Comparison of ENCODE assay signal across 16 cellular contexts in the genomic region with DNA sequence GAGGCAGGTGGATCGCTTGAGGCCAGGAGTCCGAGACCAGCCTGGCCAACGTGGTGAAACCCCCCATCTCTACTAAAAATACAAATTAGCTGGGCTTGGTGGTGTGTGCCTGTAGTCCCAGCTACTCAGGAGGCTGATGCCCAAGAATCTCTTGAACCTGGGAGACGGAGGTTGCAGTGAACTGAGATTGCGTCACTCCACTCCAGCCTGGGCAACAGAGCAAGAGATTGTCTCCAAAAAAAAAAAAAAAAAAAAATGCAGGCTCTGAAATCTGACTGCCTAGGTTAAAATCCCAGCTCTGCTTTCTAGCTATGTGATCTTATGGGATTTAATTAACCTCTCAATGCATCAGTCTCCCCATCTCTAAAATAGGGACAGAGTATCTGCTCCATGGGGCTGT. TPM values are rescaled to one million over a fixed set of nuclear protein-coding genes. Genes with fewer than 3 reads are reported as not detected.
DNase-seq lines count a peak whose midpoint lies in the region; ATAC-seq, FAIRE-seq and TF ChIP-seq lines count a peak whose summit lies in the region.
"Had no signal": no experiment of that assay in that cellular context is flagged by ENCODE, and none has a peak within 500 bp of the region (broad histone marks: within the 10 kb centered on the region; RNA-seq: fewer than 3 reads in every experiment).

No MANE protein-coding gene starts in this region.

- no TSS peak for BruUV-seq in K562 (replicated peaks; lab: Mats Ljungman, UMichigan)

- H2AFZ ChIP-seq in K562 (ENCODE audit: low read depth, low read length) = no peak overlapping the region

- no peaks in the 10 kb centered on the region for H3K9me1 ChIP-seq in K562 (ENCODE audit: control insufficient read depth, insufficient read depth, low read length)

- H3K4me1 ChIP-seq in K562 (replicated peaks in 1 of 2; ENCODE audit: control insufficient read depth in 2 of 2, insufficient read depth in 2 of 2, low read length in 2 of 2) = peaks cover 7 to 14% of the 10 kb centered on the region in 2 experiments; a peak in 3 of 5 replicates
- H3K4me1 ChIP-seq in SJCRH30 = peaks cover 4% of the 10 kb centered on the region; the same call in 1 of the 2 replicates

- 96% methylated on average over 5 of the region's 5 CpGs for WGBS in K562 (ENCODE audit: insufficient coverage, low coverage, missing lambda C conversion rate)

- H3K9me3 Mint-ChIP-seq in activated CD4-positive, alpha-beta T cell treated with anti-CD3 and anti-CD28 coated beads, Interleukin-2, amount 10 ng/mL, durations not matched to agents 24 days and 14 days = no peaks in the 10 kb centered on the region
- H3K9me3 Mint-ChIP-seq in natural killer cell treated with Interleukin-12 subunit alpha and Interleukin-12 subunit beta and Interleukin-15 and Interleukin-18, amount 100 ng/mL, for 72 hours = no peaks in the 10 kb centered on the region
- no peaks in the 10 kb centered on the region for H3K9me3 Mint-ChIP-seq in natural killer cell
- H3K9me3 Mint-ChIP-seq: CD4-positive, alpha-beta T cell; IgD-negative memory B cell had no signal

- no peak for FAIRE-seq in K562 (lab: Jason Lieb, UNC)
- FAIRE-seq: A549 had no signal

- H3K9me3 ChIP-seq in K562 (replicated peaks; ENCODE audit: control insufficient read depth, insufficient read depth, low read depth, low read length) (no peaks in the 10 kb centered on the region), SJCRH30 (replicated peaks) (no peaks in the 10 kb centered on the region)
- H3K9me3 ChIP-seq: A549, Caco-2, HAP-1, Peyer's patch had no signal

- peaks cover 18% of the 10 kb centered on the region for H3K36me3 Mint-ChIP-seq in activated CD4-positive, alpha-beta T cell treated with anti-CD3 and anti-CD28 coated beads, Interleukin-2, amount 10 ng/mL, durations not matched to agents 24 days and 14 days (ENCODE audit: low read depth)
- H3K36me3 Mint-ChIP-seq in natural killer cell treated with Interleukin-12 subunit alpha and Interleukin-12 subunit beta and Interleukin-15 and Interleukin-18, amount 100 ng/mL, for 72 hours = peaks cover 5% of the 10 kb centered on the region
- H3K36me3 Mint-ChIP-seq in natural killer cell = no peaks in the 10 kb centered on the region

- TF ChIP-seq CTCF in natural killer cell (IDR thresholded peaks at IDR 0.05) (no peak), K562 (IDR thresholded peaks at IDR 0.05 in 2 of 3, conservative IDR thresholded peaks at IDR 0.05 in 1 of 3; ENCODE audit: insufficient read depth in 2 of 3, low read depth in 1 of 3, low read length in 3 of 3) (no peak)

- H3K4me2 ChIP-seq in K562 (ENCODE audit: insufficient read depth, low read length) = no peak overlapping the region
- H3K4me2 ChIP-seq: A549 had no signal

- H3K27me3 ChIP-seq in K562 (ENCODE audit: control insufficient read depth in 2 of 2, insufficient read depth in 2 of 2, low read length in 2 of 2) = no peaks in the 10 kb centered on the region
- H3K27me3 ChIP-seq in SJCRH30 = no peaks in the 10 kb centered on the region
- H3K27me3 ChIP-seq: Peyer's patch had no signal

- no peaks in the 10 kb centered on the region for H3K27me3 Mint-ChIP-seq in activated CD4-positive, alpha-beta T cell treated with anti-CD3 and anti-CD28 coated beads, Interleukin-2, amount 10 ng/mL, durations not matched to agents 24 days and 14 days
- no peaks in the 10 kb centered on the region for H3K27me3 Mint-ChIP-seq in natural killer cell treated with Interleukin-12 subunit alpha and Interleukin-12 subunit beta and Interleukin-15 and Interleukin-18, amount 100 ng/mL, for 72 hours
- H3K27me3 Mint-ChIP-seq in natural killer cell (ENCODE audit: low read depth in 2 of 2) = no peaks in the 10 kb centered on the region
- H3K27me3 Mint-ChIP-seq: CD4-positive, alpha-beta T cell; IgD-negative memory B cell had no signal

- in situ Hi-C loops in K562 (cut with MboI) = no loop called here

- H3K4me3 Mint-ChIP-seq in activated CD4-positive, alpha-beta T cell treated with anti-CD3 and anti-CD28 coated beads, Interleukin-2, amount 10 ng/mL, durations not matched to agents 24 days and 14 days = peak overlapping the region; percentile 28
- no peak overlapping the region for H3K4me3 Mint-ChIP-seq in natural killer cell treated with Interleukin-12 subunit alpha and Interleukin-12 subunit beta and Interleukin-15 and Interleukin-18, amount 100 ng/mL, for 72 hours
- H3K4me3 Mint-ChIP-seq in natural killer cell = no peak overlapping the region

- H3K27ac ChIP-seq in K562 (ENCODE audit: extremely low read depth, low read depth, low read length) (no peak overlapping the region), SJCRH30 (no peak overlapping the region)
- H3K27ac ChIP-seq: A549, Peyer's patch had no signal

- H3K9ac ChIP-seq in K562 (ENCODE audit: insufficient read depth in 1 of 2, low read depth in 2 of 2, low read length in 2 of 2) = no peak overlapping the region

- peaks cover 61% of the 10 kb centered on the region for H3K4me1 Mint-ChIP-seq in activated CD4-positive, alpha-beta T cell treated with anti-CD3 and anti-CD28 coated beads, Interleukin-2, amount 10 ng/mL, durations not matched to agents 24 days and 14 days
- peaks cover 56 to 72% of the 10 kb centered on the region in 2 donors for H3K4me1 Mint-ChIP-seq in natural killer cell treated with Interleukin-12 subunit alpha and Interleukin-12 subunit beta and Interleukin-15 and Interleukin-18, amount 100 ng/mL, for 72 hours (ENCODE audit: low read depth in 2 of 2)
- H3K4me1 Mint-ChIP-seq in natural killer cell = peaks cover 41 to 55% of the 10 kb centered on the region in 2 donors

- intact Hi-C loops in activated CD4-positive, alpha-beta T cell treated with anti-CD3 and anti-CD28 coated beads, Interleukin-2, amount 10 ng/mL, durations not matched to agents 24 days and 14 days (cut with micrococcal nuclease) = loop anchor here (2.0 to 5.0 kb wide), 2 partner anchors 16 to 819 kb away; partner anchors contain the start of genes KCTD20 and PXT1
- intact Hi-C loops in natural killer cell (cut with micrococcal nuclease) = no loop called here
- intact Hi-C loops in K562 (cut with micrococcal nuclease) = no loop called here

- no peak for TF ChIP-seq RAD21 in K562 (CRISPR knock-in tag; conservative IDR thresholded peaks at IDR 0.05 in 1 of 2, IDR thresholded peaks at IDR 0.05 in 1 of 2)

- POLR2A ChIA-PET in K562 (lab: Yijun Ruan, JAX) = interaction anchor here (1.0 to 1.4 kb wide), 5 partner anchors 9 to 154 kb away, joined by 3 read pairs; no protein-coding TSS in a partner anchor

- H3K79me2 ChIP-seq in K562 (ENCODE audit: control insufficient read depth, insufficient read depth, low read length) = peaks cover 83% of the 10 kb centered on the region

- CTCF ChIA-PET in K562 (lab: Yijun Ruan, JAX; ENCODE audit: low intra/inter-chr PET ratio) = no interaction called here

- no peak for TF ChIP-seq POLR2A in K562 (conservative IDR thresholded peaks at IDR 0.05)

- H3K4me3 ChIP-seq in K562 (no peak overlapping the region), SJCRH30 (no peak overlapping the region)
- H3K4me3 ChIP-seq: A549, HAP-1, Peyer's patch had no signal

- TF ChIP-seq EP300 in K562 (IDR thresholded peaks at IDR 0.05; ENCODE audit: low read length) = no peak

- H4K20me1 ChIP-seq in K562 (replicated peaks; ENCODE audit: control insufficient read depth, insufficient read depth, low read length) = peaks cover 6% of the 10 kb centered on the region; the same call in 1 of the 2 replicates

- H3K36me3 ChIP-seq in K562 (ENCODE audit: control insufficient read depth, insufficient read depth, low read length) (peaks cover 14% of the 10 kb centered on the region; the same call in 1 of the 3 replicates), SJCRH30 (no peaks in the 10 kb centered on the region)
- H3K36me3 ChIP-seq: Peyer's patch had no signal

- ATAC-seq in natural killer cell treated with Interleukin-12 subunit alpha and Interleukin-12 subunit beta and Interleukin-15 and Interleukin-18, amount 100 ng/mL, for 72 hours = no peak
- ATAC-seq in natural killer cell = no peak
- ATAC-seq in K562 = no peak
- ATAC-seq: A549 had no signal

- H3K27ac Mint-ChIP-seq in activated CD4-positive, alpha-beta T cell treated with anti-CD3 and anti-CD28 coated beads, Interleukin-2, amount 10 ng/mL, durations not matched to agents 24 days and 14 days = peak overlapping the region; percentile 85
- peak overlapping the region; percentile 97 to 99 for H3K27ac Mint-ChIP-seq in natural killer cell treated with Interleukin-12 subunit alpha and Interleukin-12 subunit beta and Interleukin-15 and Interleukin-18, amount 100 ng/mL, for 72 hours
- H3K27ac Mint-ChIP-seq in natural killer cell = no peak overlapping the region

- no peak for DNase-seq in activated CD4-positive, alpha-beta T cell treated with anti-CD3 and anti-CD28 coated beads, Interleukin-2, amount 10 ng/mL, durations not matched to agents 24 days and 14 days
- DNase-seq in activated CD4-positive, alpha-beta T cell treated with anti-CD3 and anti-CD28 coated beads for 1 hour = no peak
- no peak for DNase-seq in natural killer cell treated with Interleukin-12 subunit alpha and Interleukin-12 subunit beta and Interleukin-15 and Interleukin-18, amount 100 ng/mL, for 72 hours (ENCODE audit: low spot score)
- no peak for DNase-seq in natural killer cell
- no peak for DNase-seq in K562 (ENCODE audit: extremely low read depth in 1 of 4, low spot score in 3 of 4)
- no peak for DNase-seq in SJCRH30
- no peak for DNase-seq in SHP77 (lab: John Stamatoyannopoulos, UW)
- DNase-seq: Caco-2; CD4-positive, alpha-beta T cell; GF-D8; MV-4-11; NCI-H1694 treated with DMSO at 0.1 percent for 48 hours; Peyer's patch had no signal

RNA-seq across cellular contexts. Expression of gene TMEM217, which starts 3.3 kb away (rescaled TPM):
- total RNA-seq in activated CD4-positive, alpha-beta T cell treated with anti-CD3 and anti-CD28 coated beads, Interleukin-2, amount 10 ng/mL, durations not matched to agents 24 days and 14 days = 4.1 and 6.1 TPM in 2 replicates
- 10 to 100 TPM; 23.5 to 23.7 TPM for total RNA-seq in natural killer cell treated with Interleukin-12 subunit alpha and Interleukin-12 subunit beta and Interleukin-15 and Interleukin-18, amount 100 ng/mL, for 72 hours
- total RNA-seq in natural killer cell (1 to 10 TPM in 1 of 3 donors, under 1 TPM in 2; 0.75 to 2.1 (median 0.75) TPM), K562 (2014; rRNA removed) (1.3 and 1.5 TPM in 2 replicates), K562 (2014; rRNA removed; fragmentation: Illumina TruSeq; extraction: Trizol) (1.6 and 2.4 TPM in 2 replicates), K562 (2015; rRNA removed; fragmentation: Illumina TruSeq; extraction: Trizol) (3.3 and 4.0 TPM in 2 replicates), K562 (2021) (1.9 and 2.0 TPM in 2 replicates)
- 9.2 and 9.3 TPM in 2 replicates for total RNA-seq in K562 (2011; cell fraction: chromatin; rRNA removed; ENCODE audit: low replicate concordance)
- 6.8 and 8.0 TPM in 2 replicates for total RNA-seq in K562 (2011; cell fraction: nucleolus; rRNA removed)
- 6.2 and 9.8 TPM in 2 replicates for total RNA-seq in K562 (2011; cell fraction: nucleoplasm; rRNA removed)
- polyA plus RNA-seq in K562 (2011; rRNA removed) (5.0 and 8.0 TPM in 2 replicates), K562 (2014; fragmentation: Illumina TruSeq; extraction: Trizol) (1.9 and 2.3 TPM in 2 replicates), K562 (2014; fragmentation: Nextera tagmentation; extraction: Ambion mirVana) (1 to 10 TPM; 1.8 to 1.9 TPM), K562 (2014; rRNA removed) (2.8 and 3.5 TPM in 2 replicates)
- polyA plus RNA-seq in K562 (2011; cell fraction: cytosol; rRNA removed) = 3.3 and 5.8 TPM in 2 replicates
- polyA plus RNA-seq in K562 (2011; cell fraction: nucleus; rRNA removed) = 3.6 and 5.0 TPM in 2 replicates
- 3.2 and 3.5 TPM in 2 replicates for polyA plus RNA-seq in K562 (2012)
- polyA minus RNA-seq in K562 (2011; rRNA and poly(A)+ RNA removed) = 3.4 and 4.8 TPM in 2 replicates
- polyA minus RNA-seq in K562 (2011; cell fraction: cytosol; rRNA and poly(A)+ RNA removed) = 1.5 and 3.3 TPM in 2 replicates
- polyA minus RNA-seq in K562 (2011; cell fraction: nucleus; rRNA and poly(A)+ RNA removed) = 2.0 and 2.4 TPM in 2 replicates
- 0.73 TPM in 1 of 2 replicates, not detected in the other for total RNA-seq in SJCRH30 (2014; rRNA removed; shearing (Covaris generic))
- polyA plus RNA-seq: IgD-negative memory B cell had no signal

RNA-seq across cellular contexts. Expression of gene TBC1D22B, which starts 3.6 kb away (rescaled TPM):
- total RNA-seq in activated CD4-positive, alpha-beta T cell treated with anti-CD3 and anti-CD28 coated beads, Interleukin-2, amount 10 ng/mL, durations not matched to agents 24 days and 14 days = 17.2 and 18.7 TPM in 2 replicates
- total RNA-seq in natural killer cell treated with Interleukin-12 subunit alpha and Interleukin-12 subunit beta and Interleukin-15 and Interleukin-18, amount 100 ng/mL, for 72 hours = 10 to 100 TPM; 27.3 to 37.8 TPM
- total RNA-seq in natural killer cell = 10 to 100 TPM in 2 of 3 donors, 1 to 10 TPM in 1; 8.0 to 12.1 (median 12.0) TPM
- total RNA-seq in K562 (2011; cell fraction: chromatin; rRNA removed; ENCODE audit: low replicate concordance) = 32.9 and 35.9 TPM in 2 replicates
- total RNA-seq in K562 (2011; cell fraction: nucleolus; rRNA removed) = 16.1 and 18.0 TPM in 2 replicates
- 22.4 and 25.4 TPM in 2 replicates for total RNA-seq in K562 (2011; cell fraction: nucleoplasm; rRNA removed)
- total RNA-seq in K562 (2014; rRNA removed) = 10.9 and 13.0 TPM in 2 replicates
- 13.5 and 13.9 TPM in 2 replicates for total RNA-seq in K562 (2014; rRNA removed; fragmentation: Illumina TruSeq; extraction: Trizol)
- 12.3 and 13.1 TPM in 2 replicates for total RNA-seq in K562 (2015; rRNA removed; fragmentation: Illumina TruSeq; extraction: Trizol)
- 16.1 and 17.2 TPM in 2 replicates for total RNA-seq in K562 (2021)
- polyA plus RNA-seq in K562 (2011; rRNA removed) = 14.0 and 15.3 TPM in 2 replicates
- polyA plus RNA-seq in K562 (2011; cell fraction: cytosol; rRNA removed) = 11.5 and 14.7 TPM in 2 replicates
- polyA plus RNA-seq in K562 (2011; cell fraction: nucleus; rRNA removed) = 22.4 and 24.0 TPM in 2 replicates
- polyA plus RNA-seq in K562 (2012) = 12.9 and 19.1 TPM in 2 replicates
- 21.7 and 24.2 TPM in 2 replicates for polyA plus RNA-seq in K562 (2014; fragmentation: Illumina TruSeq; extraction: Trizol)
- 1 to 10 TPM; 4.8 to 6.4 TPM for polyA plus RNA-seq in K562 (2014; fragmentation: Nextera tagmentation; extraction: Ambion mirVana)
- 14.0 and 14.5 TPM in 2 replicates for polyA plus RNA-seq in K562 (2014; rRNA removed)
- 10.0 and 11.0 TPM in 2 replicates for polyA minus RNA-seq in K562 (2011; rRNA and poly(A)+ RNA removed)
- 6.8 and 8.6 TPM in 2 replicates for polyA minus RNA-seq in K562 (2011; cell fraction: cytosol; rRNA and poly(A)+ RNA removed)
- polyA minus RNA-seq in K562 (2011; cell fraction: nucleus; rRNA and poly(A)+ RNA removed) = 11.8 and 14.1 TPM in 2 replicates
- total RNA-seq in SJCRH30 (2014; rRNA removed; shearing (Covaris generic)) = 11.0 and 11.2 TPM in 2 replicates

Comparison
In these comparisons a context has a peak if more than half of its experiments do, and no peak if none do; other contexts are left out.
1. H3K27ac Mint-ChIP-seq: peak in activated CD4-positive, alpha-beta T cell treated with anti-CD3 and anti-CD28 coated beads, Interleukin-2, amount 10 ng/mL, durations not matched to agents 24 days and 14 days (single experiment) and natural killer cell treated with Interleukin-12 subunit alpha and Interleukin-12 subunit beta and Interleukin-15 and Interleukin-18, amount 100 ng/mL, for 72 hours (2 of 2); none in natural killer cell (0 of 2).